In genomic region chr7:1433128-1433920, GRCh38 we compare ENCODE assay signal across 15 cellular contexts. TPM values are rescaled to one million over a fixed set of nuclear protein-coding genes. Genes with fewer than 3 reads are reported as not detected.
DNase-seq lines count a peak whose midpoint lies in the region; ATAC-seq, FAIRE-seq and TF ChIP-seq lines count a peak whose summit lies in the region.
"Had no signal": no experiment of that assay in that cellular context is flagged by ENCODE, and none has a peak within 500 bp of the region (broad histone marks: within the 10 kb centered on the region; RNA-seq: fewer than 3 reads in every experiment).

No MANE protein-coding gene starts in this region.

- CTCF ChIA-PET in K562 (lab: Yijun Ruan, JAX; ENCODE audit: low intra/inter-chr PET ratio) = interaction anchor here (0.6 to 2.2 kb wide), 5 partner anchors 40 to 439 kb away, joined by 3 to 13 read pairs (median 5); no protein-coding TSS in a partner anchor

- 77% methylated on average over 25 of the region's 25 CpGs for WGBS in K562 (ENCODE audit: insufficient coverage, low coverage, missing lambda C conversion rate)
- WGBS in prostate gland = 87% methylated on average over 23 of the region's 25 CpGs

- H3K9me3 ChIP-seq in K562 (replicated peaks; ENCODE audit: control insufficient read depth, insufficient read depth, low read depth, low read length) (no peaks in the 10 kb centered on the region), mucosa of descending colon (no peaks in the 10 kb centered on the region), prostate gland (no peaks in the 10 kb centered on the region)
- H3K9me3 ChIP-seq: BLaER1 treated with 17β-estradiol and CSF1 and Interleukin-3, amounts not matched to agents 10 nM and 100 nM had no signal

- ATAC-seq in left ventricle myocardium superior = no peak
- no peak for ATAC-seq in K562
- peak; percentile 2 for ATAC-seq in mucosa of descending colon

- TF ChIP-seq EP300 in K562 (IDR thresholded peaks at IDR 0.05; ENCODE audit: low read length) = no peak

- H3K4me3 ChIP-seq in K562 = no peak overlapping the region
- no peak overlapping the region for H3K4me3 ChIP-seq in mucosa of descending colon
- H3K4me3 ChIP-seq in prostate gland = no peak overlapping the region
- H3K4me3 ChIP-seq: BLaER1 treated with 17β-estradiol and CSF1 and Interleukin-3, amounts not matched to agents 10 nM and 100 nM; GM23248 had no signal

- H3K27me3 ChIP-seq in K562 (ENCODE audit: control insufficient read depth in 2 of 2, insufficient read depth in 2 of 2, low read length in 2 of 2) (no peaks in the 10 kb centered on the region), prostate gland (replicated peaks; ENCODE audit: insufficient read depth) (no peaks in the 10 kb centered on the region)

- H3K4me1 ChIP-seq in K562 (replicated peaks in 1 of 2; ENCODE audit: control insufficient read depth in 2 of 2, insufficient read depth in 2 of 2, low read length in 2 of 2) (peaks cover 6 to 70% of the 10 kb centered on the region in 2 experiments; a peak in 3 of 5 replicates), mucosa of descending colon (ENCODE audit: low read depth) (peaks cover 3% of the 10 kb centered on the region), prostate gland (replicated peaks) (no peaks in the 10 kb centered on the region)

- H3K27ac ChIP-seq in K562 (ENCODE audit: extremely low read depth, low read depth, low read length) (no peak overlapping the region), prostate gland (no peak overlapping the region)
- H3K27ac ChIP-seq: BLaER1 treated with 17β-estradiol and CSF1 and Interleukin-3, amounts not matched to agents 10 nM and 100 nM; GM23248 had no signal

- no peak overlapping the region for H2AFZ ChIP-seq in K562 (ENCODE audit: low read depth, low read length)
- H2AFZ ChIP-seq: GM23248 had no signal

- peaks cover 39% of the 10 kb centered on the region; the same call in 1 of the 3 replicates for H3K36me3 ChIP-seq in K562 (ENCODE audit: control insufficient read depth, insufficient read depth, low read length)
- H3K36me3 ChIP-seq in mucosa of descending colon (ENCODE audit: low read depth) = no peaks in the 10 kb centered on the region
- H3K36me3 ChIP-seq in prostate gland = no peaks in the 10 kb centered on the region
- H3K36me3 ChIP-seq: BLaER1 treated with 17β-estradiol and CSF1 and Interleukin-3, amounts not matched to agents 10 nM and 100 nM had no signal

- no TSS peak for BruUV-seq in K562 (replicated peaks; lab: Mats Ljungman, UMichigan)

- peak overlapping the region in 1 of 2 experiments; percentile 66; a peak in 2 of 4 replicates for H3K9ac ChIP-seq in K562 (ENCODE audit: insufficient read depth in 1 of 2, low read depth in 2 of 2, low read length in 2 of 2)
- H3K9ac ChIP-seq: BLaER1 treated with 17β-estradiol and CSF1 and Interleukin-3, amounts not matched to agents 10 nM and 100 nM; GM23248 had no signal

- DNase-seq in left ventricle myocardium superior = peak; percentile 26
- no peak for DNase-seq in cardiac septum (ENCODE audit: low spot score)
- DNase-seq in K562 (ENCODE audit: extremely low read depth in 1 of 4, low spot score in 3 of 4) = no peak
- DNase-seq in mucosa of descending colon = no peak
- DNase-seq in DMS79 treated with DMSO at 0.1 percent for 48 hours (lab: John Stamatoyannopoulos, UW) = no peak
- no peak for DNase-seq in prostate gland (ENCODE audit: low spot score)
- DNase-seq in NCI-H2171 (lab: John Stamatoyannopoulos, UW) = no peak
- DNase-seq: 8988T, DMS 273 treated with DMSO at 0.1 percent for 48 hours, HCEC 1CT had no signal

- no peak overlapping the region for H3K4me2 ChIP-seq in K562 (ENCODE audit: insufficient read depth, low read length)

- TF ChIP-seq CTCF in K562 (IDR thresholded peaks at IDR 0.05 in 2 of 3, conservative IDR thresholded peaks at IDR 0.05 in 1 of 3; ENCODE audit: insufficient read depth in 2 of 3, low read depth in 1 of 3, low read length in 3 of 3) (no peak), mucosa of descending colon (IDR thresholded peaks at IDR 0.05) (no peak), prostate gland (IDR thresholded peaks at IDR 0.05) (no peak)

- intact Hi-C loops in left ventricle myocardium superior (cut with micrococcal nuclease) = no loop called here
- intact Hi-C loops in cardiac septum (cut with DNase I) = loop anchor here (5.0 to 10.0 kb wide), 2 partner anchors 39 to 209 kb away; no protein-coding TSS in a partner anchor
- intact Hi-C loops in K562 (cut with micrococcal nuclease) = loop anchor here (2.0 kb wide), 1 partner anchor 41 kb away; no protein-coding TSS in a partner anchor
- intact Hi-C loops in mucosa of descending colon (cut with DNase I, micrococcal nuclease) = no loop called here
- intact Hi-C loops in prostate gland (cut with DNase I) = no loop called here

- FAIRE-seq in K562 (lab: Jason Lieb, UNC) = no peak
- FAIRE-seq: G401.6, H54 had no signal

- TF ChIP-seq POLR2A in K562 (conservative IDR thresholded peaks at IDR 0.05) (no peak; the same call in 1 of the 2 replicates), prostate gland (IDR thresholded peaks at IDR 0.05) (no peak)

- H4K20me1 ChIP-seq in K562 (replicated peaks; ENCODE audit: control insufficient read depth, insufficient read depth, low read length) = peaks cover 12% of the 10 kb centered on the region; the same call in 1 of the 2 replicates

- in situ Hi-C loops in K562 (cut with MboI) = loop anchor here (5.0 kb wide), 1 partner anchor 34 kb away; no protein-coding TSS in a partner anchor

- no peaks in the 10 kb centered on the region for H3K79me2 ChIP-seq in K562 (ENCODE audit: control insufficient read depth, insufficient read depth, low read length)

- peaks cover 3% of the 10 kb centered on the region for H3K9me1 ChIP-seq in K562 (ENCODE audit: control insufficient read depth, insufficient read depth, low read length)

- POLR2A ChIA-PET in K562 (lab: Yijun Ruan, JAX) = interaction anchor here (1.1 kb wide), 1 partner anchor 16 kb away, joined by 3 read pairs; no protein-coding TSS in a partner anchor

- TF ChIP-seq RAD21 in K562 (CRISPR knock-in tag; conservative IDR thresholded peaks at IDR 0.05 in 1 of 2, IDR thresholded peaks at IDR 0.05 in 1 of 2) = no peak

TF ChIP-seq in K562, 482 proteins besides CTCF, POLR2A, EP300 and RAD21 (continues in another document):
- TF ChIP-seq GABPB1 (CRISPR knock-in tag; IDR thresholded peaks at IDR 0.05) (no peak), DPF2 (IDR thresholded peaks at IDR 0.05) (no peak), PCBP1 (IDR thresholded peaks at IDR 0.05; ENCODE audit: low read depth, low read length, poor library complexity, severe bottlenecking) (no peak), TFAP4 (CRISPR knock-in tag; IDR thresholded peaks at IDR 0.05; ENCODE audit: borderline replicate concordance) (0 out of 2 replicates have a peak, but pooled peaks have one; percentile 9), POLR2G (IDR thresholded peaks at IDR 0.05; ENCODE audit: low read depth, low read length) (peak; percentile 25; the same call in 1 of the 2 replicates), ATF3 (IDR thresholded peaks at IDR 0.05) (no peak), ATF3 (CRISPR knock-in tag; conservative IDR thresholded peaks at IDR 0.05) (no peak)

RNA-seq across cellular contexts. Expression of gene MICALL2, which starts 25.9 kb away (rescaled TPM):
- total RNA-seq in left ventricle myocardium superior (9.4 TPM), cardiac septum (19.7 TPM), K562 (2014; rRNA removed) (59.0 and 71.5 TPM in 2 replicates), K562 (2014; rRNA removed; fragmentation: Illumina TruSeq; extraction: Trizol) (6.9 and 9.5 TPM in 2 replicates), K562 (2015; rRNA removed; fragmentation: Illumina TruSeq; extraction: Trizol) (26.9 and 32.7 TPM in 2 replicates), K562 (2021) (102 and 103 TPM in 2 replicates), mucosa of descending colon (10 to 100 TPM; 59.9 to 96.2 (median 94.5) TPM), prostate gland (10 to 100 TPM; 31.1 to 42.0 TPM)
- 266 and 844 TPM in 2 replicates for total RNA-seq in K562 (2011; cell fraction: chromatin; rRNA removed; ENCODE audit: low replicate concordance)
- 502 and 577 TPM in 2 replicates for total RNA-seq in K562 (2011; cell fraction: nucleolus; rRNA removed)
- total RNA-seq in K562 (2011; cell fraction: nucleoplasm; rRNA removed) = 359 and 406 TPM in 2 replicates
- polyA plus RNA-seq in K562 (2011; rRNA removed) (17.0 and 42.5 TPM in 2 replicates), K562 (2014; fragmentation: Illumina TruSeq; extraction: Trizol) (13.2 and 29.8 TPM in 2 replicates), K562 (2014; fragmentation: Nextera tagmentation; extraction: Ambion mirVana) (1 to 10 TPM; 1.8 to 2.2 TPM), K562 (2014; rRNA removed) (91.2 and 99.3 TPM in 2 replicates)
- polyA plus RNA-seq in K562 (2011; cell fraction: cytosol; rRNA removed) = 14.6 and 28.0 TPM in 2 replicates
- 444 and 528 TPM in 2 replicates for polyA plus RNA-seq in K562 (2011; cell fraction: nucleus; rRNA removed)
- 61.2 and 74.6 TPM in 2 replicates for polyA plus RNA-seq in K562 (2012)
- polyA minus RNA-seq in K562 (2011; rRNA and poly(A)+ RNA removed) = 53.2 and 57.7 TPM in 2 replicates
- polyA minus RNA-seq in K562 (2011; cell fraction: cytosol; rRNA and poly(A)+ RNA removed) = 17.9 and 22.2 TPM in 2 replicates
- polyA minus RNA-seq in K562 (2011; cell fraction: nucleus; rRNA and poly(A)+ RNA removed) = 91.7 and 109 TPM in 2 replicates
- polyA plus RNA-seq: IgD-negative memory B cell had no signal

Comparison
In these comparisons a context has a peak if more than half of its experiments do, and no peak if none do; other contexts are left out.
1. intact Hi-C loops: an anchor here in cardiac septum (5.0 to 10.0 kb wide) and K562 (2.0 kb wide); none called in left ventricle myocardium superior, mucosa of descending colon and prostate gland.